ENCODE assay signal across 8 cellular contexts in the genomic region with DNA sequence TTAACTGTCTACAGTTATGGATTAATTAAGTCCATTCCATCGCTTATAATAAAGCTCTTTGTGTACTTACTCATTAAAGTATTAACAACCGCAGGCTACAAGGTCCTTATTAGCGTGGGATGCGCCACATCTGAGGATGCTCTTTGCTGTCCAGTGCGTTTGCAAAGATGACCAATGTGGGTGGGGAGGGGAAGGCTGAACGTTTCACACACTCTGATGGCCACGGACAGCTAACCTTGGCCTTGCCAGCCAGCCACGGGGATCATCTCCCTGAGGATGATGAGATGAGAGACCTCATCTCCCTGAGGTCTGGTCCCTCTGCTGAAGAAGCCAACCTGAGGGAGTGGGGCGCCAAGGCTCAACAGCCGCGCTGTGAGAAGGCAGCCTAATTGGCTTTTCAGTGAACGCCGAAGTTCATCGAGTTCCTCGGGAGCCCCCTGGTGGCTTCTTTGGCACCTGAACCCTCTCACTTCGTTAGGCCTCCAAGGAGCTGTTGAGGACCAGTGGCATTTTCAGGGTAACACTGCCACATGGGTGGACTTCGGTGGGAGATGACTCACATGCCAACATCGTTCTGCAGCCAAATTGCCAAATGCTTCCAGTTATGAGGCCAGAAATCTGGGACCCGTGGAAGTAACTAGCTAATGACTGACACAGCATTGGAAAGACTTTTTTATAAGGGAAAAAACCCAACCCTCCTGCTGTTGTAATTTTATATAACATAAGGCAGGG.
DNase-seq lines count a peak whose midpoint lies in the region; ATAC-seq and TF ChIP-seq lines count a peak whose summit lies in the region.

No MANE protein-coding gene starts in this region.

- no peaks in the 10 kb centered on the region for H3K36me3 ChIP-seq in OCI-LY1 (ENCODE audit: insufficient read depth, low read length)

- H3K79me2 ChIP-seq in OCI-LY1 (ENCODE audit: insufficient read depth, low read length): no peaks in the 10 kb centered on the region; the same call in 1 of the 2 replicates

- peak; percentile 59 for ATAC-seq in GM19043 (IDR thresholded peaks at IDR 0.05; ENCODE audit: low read depth, unreplicated experiment)
- ATAC-seq in HG03571 (IDR thresholded peaks at IDR 0.05; ENCODE audit: unreplicated experiment): peak; percentile 70
- ATAC-seq in esophagus mucosa: peak; percentile 77
- peak; percentile 91 to 93 for ATAC-seq in naive B cell (ENCODE audit: low read depth in 2 of 2)

- no peak overlapping the region for H3K4me2 ChIP-seq in OCI-LY1 (ENCODE audit: low read length)

- H2AFZ ChIP-seq in OCI-LY1 (ENCODE audit: low read length): no peak overlapping the region

- H3K9ac ChIP-seq in OCI-LY1 (ENCODE audit: low read length): no peak overlapping the region

- H3K9me3 Mint-ChIP-seq in naive B cell: peaks cover 0 to 6% (median 0%) of the 10 kb centered on the region in 7 donors

- no peak overlapping the region for H3K4me3 Mint-ChIP-seq in naive B cell

- H3K9me2 ChIP-seq in OCI-LY1 (ENCODE audit: low read depth, low read length): no peaks in the 10 kb centered on the region

- H3K27ac Mint-ChIP-seq in naive B cell: peak overlapping the region in 2 of 6 donors; percentile 13 to 82

- no peaks in the 10 kb centered on the region for H3K9me3 ChIP-seq in OCI-LY1 (ENCODE audit: low read length)

- H3F3A ChIP-seq in OCI-LY1 (ENCODE audit: insufficient read depth, low read length): no peaks in the 10 kb centered on the region

- H3K36me3 Mint-ChIP-seq in naive B cell: no peaks in the 10 kb centered on the region

- no peaks in the 10 kb centered on the region for H3K4me1 ChIP-seq in OCI-LY1 (ENCODE audit: insufficient read depth, low read length, severe bottlenecking)

- no peak overlapping the region for H3K4me3 ChIP-seq in OCI-LY1 (ENCODE audit: low read depth, low read length, poor library complexity, severe bottlenecking)

- H3K4me1 Mint-ChIP-seq in naive B cell: peaks cover 5 to 24% (median 10%) of the 10 kb centered on the region in 3 donors

- DNase-seq in AG20443 (ENCODE audit: low spot score) (peak; percentile 88), naive B cell (peak; percentile 67)
- peak; percentile 77 for DNase-seq in activated CD8-positive, alpha-beta memory T cell treated with anti-CD3 and anti-CD28 coated beads, Interleukin-2, amount 50 U/mL, for 4 hours
- DNase-seq in stimulated activated CD8-positive, alpha-beta memory T cell treated with anti-CD3 and anti-CD28 coated beads, Interleukin-7, amount 100 ng/mL, for 4 hours (ENCODE audit: low read depth in 2 of 2): peak; percentile 44 to 64

- H3K27ac ChIP-seq in OCI-LY1 (ENCODE audit: low read depth, low read length, poor library complexity, severe bottlenecking): no peak overlapping the region

- no peaks in the 10 kb centered on the region for H4K20me1 ChIP-seq in OCI-LY1 (ENCODE audit: insufficient read depth, low read length)

- no peaks in the 10 kb centered on the region; the same call in 1 of the 2 replicates for H3K27me3 ChIP-seq in OCI-LY1 (ENCODE audit: insufficient read depth, low read length)

- no peaks in the 10 kb centered on the region for H3K27me3 Mint-ChIP-seq in naive B cell

- peak; percentile 94 for TF ChIP-seq CTCF in OCI-LY1 (IDR thresholded peaks at IDR 0.05; ENCODE audit: low read length)
